In genomic region chr11:77188323-77188911, GRCh38 we compare ENCODE assay signal across 8 cellular contexts.
DNase-seq lines count a peak whose midpoint lies in the region; ATAC-seq lines count a peak whose summit lies in the region.

No MANE protein-coding gene starts in this region.

- peak; percentile 35 for DNase-seq in Caki2 (ENCODE audit: low read depth)
- DNase-seq in NCI-H69 (lab: John Stamatoyannopoulos, UW) = peak; percentile 89
- peak; percentile 45 to 49 for DNase-seq in activated CD4-positive, alpha-beta T cell treated with anti-CD3 and anti-CD28 coated beads, Interleukin-2, amount 50 U/mL, for 4 hours
- peak; percentile 56 to 77 for DNase-seq in dermis microvascular lymphatic vessel endothelial cell (ENCODE audit: low read depth in 2 of 2)
- DNase-seq in lung microvascular endothelial cell (ENCODE audit: low read depth in 2 of 2) = peak; percentile 80 to 86
- DNase-seq in stimulated activated CD8-positive, alpha-beta memory T cell treated with anti-CD3 and anti-CD28 coated beads, Interleukin-15, amount 100 ng/mL, for 4 hours (ENCODE audit: low read depth in 2 of 2) = peak; percentile 25 to 37

- in situ Hi-C loops in Caki2 (cut with HindIII; ENCODE audit: low pct_unique_long_range_greater_than_20kb, low sequenced_read_pairs) = no loop called here

- ATAC-seq in HG03103 (IDR thresholded peaks at IDR 0.05; ENCODE audit: low read depth, unreplicated experiment) (peak; percentile 63), HG02623 (IDR thresholded peaks at IDR 0.05; ENCODE audit: unreplicated experiment) (no peak)

Comparison
In these comparisons a context has a peak if more than half of its experiments do, and no peak if none do; other contexts are left out.
1. DNase-seq: peak in every context shown above with its lines; median percentile 89 in NCI-H69; 83 in lung microvascular endothelial cell; 66 in dermis microvascular lymphatic vessel endothelial cell; 47 in activated CD4-positive, alpha-beta T cell treated with anti-CD3 and anti-CD28 coated beads, Interleukin-2, amount 50 U/mL, for 4 hours; 35 in Caki2; 31 in stimulated activated CD8-positive, alpha-beta memory T cell treated with anti-CD3 and anti-CD28 coated beads, Interleukin-15, amount 100 ng/mL, for 4 hours.